In the genomic region with DNA sequence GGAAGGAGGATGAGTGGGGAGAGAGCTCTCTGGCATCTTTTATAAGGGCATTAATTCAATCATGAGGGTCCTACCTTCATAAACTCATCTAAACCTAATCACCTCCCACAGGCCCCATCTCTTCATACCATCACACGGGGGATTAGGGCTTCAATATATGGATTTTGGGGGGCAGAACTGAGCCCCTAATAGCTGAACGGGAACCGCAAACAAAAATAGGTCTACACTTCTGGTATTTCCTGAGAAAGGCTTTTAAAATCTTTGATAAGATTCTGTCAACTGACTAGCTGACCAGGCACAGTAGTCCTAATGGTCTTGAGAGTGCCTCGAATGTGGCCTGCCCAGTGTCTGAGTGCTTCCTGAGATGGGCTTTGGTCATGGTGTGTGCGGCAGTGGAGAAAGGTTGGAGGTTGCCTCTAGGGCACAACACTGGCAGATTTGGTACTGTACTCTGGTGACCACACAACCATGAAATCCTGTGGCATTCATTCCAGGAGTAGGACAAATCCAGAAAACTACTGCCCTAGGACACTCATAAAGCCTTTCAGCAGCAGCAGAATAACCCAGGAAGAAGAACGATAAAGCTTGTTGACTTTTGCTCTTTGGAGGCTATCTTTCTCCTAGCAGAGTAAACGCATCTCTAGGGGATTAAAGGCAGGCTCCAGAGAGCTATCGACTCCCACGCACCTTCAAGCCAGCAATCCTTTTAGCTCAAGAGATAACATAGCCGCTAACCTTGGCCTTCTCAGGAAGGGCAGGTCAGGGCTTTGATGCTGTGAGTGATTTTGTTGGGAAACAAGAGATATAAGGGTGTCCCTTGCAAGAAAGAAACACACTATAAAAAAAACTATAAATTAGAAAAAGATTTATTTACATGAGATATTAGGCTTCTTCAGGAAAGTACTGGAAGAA, we compare ENCODE assay signal across 1 cellular context.
A peak's percentile ranks its signal among the peaks of the same experiment; 100 is the strongest.
TF ChIP-seq lines count a peak whose summit lies in the region.

No MANE protein-coding gene starts in this region.

TF ChIP-seq in HepG2, 621 proteins besides CTCF, POLR2A, EP300 and RAD21 (continued from another document and continues in another):
- TF ChIP-seq, protein P1, sequence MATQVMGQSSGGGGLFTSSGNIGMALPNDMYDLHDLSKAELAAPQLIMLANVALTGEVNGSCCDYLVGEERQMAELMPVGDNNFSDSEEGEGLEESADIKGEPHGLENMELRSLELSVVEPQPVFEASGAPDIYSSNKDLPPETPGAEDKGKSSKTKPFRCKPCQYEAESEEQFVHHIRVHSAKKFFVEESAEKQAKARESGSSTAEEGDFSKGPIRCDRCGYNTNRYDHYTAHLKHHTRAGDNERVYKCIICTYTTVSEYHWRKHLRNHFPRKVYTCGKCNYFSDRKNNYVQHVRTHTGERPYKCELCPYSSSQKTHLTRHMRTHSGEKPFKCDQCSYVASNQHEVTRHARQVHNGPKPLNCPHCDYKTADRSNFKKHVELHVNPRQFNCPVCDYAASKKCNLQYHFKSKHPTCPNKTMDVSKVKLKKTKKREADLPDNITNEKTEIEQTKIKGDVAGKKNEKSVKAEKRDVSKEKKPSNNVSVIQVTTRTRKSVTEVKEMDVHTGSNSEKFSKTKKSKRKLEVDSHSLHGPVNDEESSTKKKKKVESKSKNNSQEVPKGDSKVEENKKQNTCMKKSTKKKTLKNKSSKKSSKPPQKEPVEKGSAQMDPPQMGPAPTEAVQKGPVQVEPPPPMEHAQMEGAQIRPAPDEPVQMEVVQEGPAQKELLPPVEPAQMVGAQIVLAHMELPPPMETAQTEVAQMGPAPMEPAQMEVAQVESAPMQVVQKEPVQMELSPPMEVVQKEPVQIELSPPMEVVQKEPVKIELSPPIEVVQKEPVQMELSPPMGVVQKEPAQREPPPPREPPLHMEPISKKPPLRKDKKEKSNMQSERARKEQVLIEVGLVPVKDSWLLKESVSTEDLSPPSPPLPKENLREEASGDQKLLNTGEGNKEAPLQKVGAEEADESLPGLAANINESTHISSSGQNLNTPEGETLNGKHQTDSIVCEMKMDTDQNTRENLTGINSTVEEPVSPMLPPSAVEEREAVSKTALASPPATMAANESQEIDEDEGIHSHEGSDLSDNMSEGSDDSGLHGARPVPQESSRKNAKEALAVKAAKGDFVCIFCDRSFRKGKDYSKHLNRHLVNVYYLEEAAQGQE (IDR thresholded peaks at IDR 0.05; ENCODE audit: borderline replicate concordance in 1 of 2, low read depth in 1 of 2, low read length in 2 of 2) = peak in 1 of 2 experiments; percentile 85; a peak in 2 of 4 replicates
- TF ChIP-seq TEAD2 (CRISPR knock-in tag; IDR thresholded peaks at IDR 0.05) (no peak), NFRKB (IDR thresholded peaks at IDR 0.05) (no peak), CC2D1A (CRISPR knock-in tag; IDR thresholded peaks at IDR 0.05) (no peak; the same call in 1 of the 2 replicates), ETV5 (CRISPR knock-in tag; IDR thresholded peaks at IDR 0.05; ENCODE audit: borderline replicate concordance) (peak; percentile 100), SNRNP70 (IDR thresholded peaks at IDR 0.05; ENCODE audit: low read depth, low read length) (no peak), ZNF777 (CRISPR knock-in tag; IDR thresholded peaks at IDR 0.05) (peak; percentile 39; the same call in 1 of the 2 replicates), ZNF772 (CRISPR knock-in tag; IDR thresholded peaks at IDR 0.05) (peak; percentile 75), ZNF530 (CRISPR knock-in tag; IDR thresholded peaks at IDR 0.05; ENCODE audit: low read depth) (no peak), ZNF20 (CRISPR knock-in tag; IDR thresholded peaks at IDR 0.05) (no peak), PCBP1 (IDR thresholded peaks at IDR 0.05; ENCODE audit: borderline replicate concordance, low read depth, low read length) (no peak), NFKBIZ (CRISPR knock-in tag; IDR thresholded peaks at IDR 0.05) (peak; percentile 97), RARA (CRISPR knock-in tag; IDR thresholded peaks at IDR 0.05) (peak; percentile 99), ZNF251 (CRISPR knock-in tag; IDR thresholded peaks at IDR 0.05) (no peak), ATF7 (IDR thresholded peaks at IDR 0.05) (no peak), ATF7 (CRISPR knock-in tag; IDR thresholded peaks at IDR 0.05) (peak; percentile 69; the same call in 1 of the 2 replicates), IKZF5 (CRISPR knock-in tag; IDR thresholded peaks at IDR 0.05) (peak; percentile 99), ZKSCAN8 (CRISPR knock-in tag; IDR thresholded peaks at IDR 0.05; ENCODE audit: borderline replicate concordance) (peak; percentile 97), ZFP1 (CRISPR knock-in tag; IDR thresholded peaks at IDR 0.05) (peak; percentile 98), ZNF354B (CRISPR knock-in tag; IDR thresholded peaks at IDR 0.05) (no peak), ZNF407 (CRISPR knock-in tag; IDR thresholded peaks at IDR 0.05; ENCODE audit: not compliant biosample characterization) (no peak), ISL2 (CRISPR knock-in tag; IDR thresholded peaks at IDR 0.05) (peak; percentile 100), ZC3H4 (CRISPR knock-in tag; IDR thresholded peaks at IDR 0.05; ENCODE audit: borderline replicate concordance) (no peak; the same call in 1 of the 2 replicates), IKZF4 (CRISPR knock-in tag; IDR thresholded peaks at IDR 0.05; ENCODE audit: borderline replicate concordance, low read depth, not compliant biosample characterization) (peak; percentile 30), ZNF562 (CRISPR knock-in tag; IDR thresholded peaks at IDR 0.05; ENCODE audit: borderline replicate concordance) (no peak), CENPT (CRISPR knock-in tag; IDR thresholded peaks at IDR 0.05; ENCODE audit: low read depth) (no peak), ZBTB10 (CRISPR knock-in tag; IDR thresholded peaks at IDR 0.05; ENCODE audit: borderline replicate concordance) (0 out of 2 replicates have a peak, but pooled peaks have one; percentile 67), ZMAT3 (CRISPR knock-in tag; conservative IDR thresholded peaks at IDR 0.05) (peak; percentile 77; the same call in 1 of the 2 replicates), U2AF2 (IDR thresholded peaks at IDR 0.05; ENCODE audit: low read depth, low read length) (no peak), RFXANK (CRISPR knock-in tag; IDR thresholded peaks at IDR 0.05) (no peak; the same call in 1 of the 2 replicates)
- TF ChIP-seq, protein P2, sequence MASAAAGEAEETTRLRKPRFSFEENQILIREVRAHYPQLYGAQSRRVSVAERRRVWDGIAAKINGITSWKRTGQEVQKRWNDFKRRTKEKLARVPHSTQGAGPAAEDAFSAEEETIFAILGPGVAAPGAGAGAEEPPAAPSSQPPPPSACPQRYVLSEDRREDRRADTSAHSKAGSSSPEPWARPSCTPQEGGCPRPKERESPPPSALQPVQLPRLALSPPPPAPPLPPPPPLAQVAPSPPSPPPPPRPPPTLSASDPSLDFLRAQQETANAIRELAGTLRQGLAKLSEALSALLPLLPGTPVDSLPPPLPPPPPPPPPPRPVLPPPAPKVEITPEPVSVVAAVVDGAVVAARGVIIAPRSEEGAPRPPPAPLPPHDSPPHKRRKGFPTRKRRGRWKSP (CRISPR knock-in tag; IDR thresholded peaks at IDR 0.05) = peak; percentile 84; the same call in 1 of the 2 replicates
- TF ChIP-seq, protein P3, sequence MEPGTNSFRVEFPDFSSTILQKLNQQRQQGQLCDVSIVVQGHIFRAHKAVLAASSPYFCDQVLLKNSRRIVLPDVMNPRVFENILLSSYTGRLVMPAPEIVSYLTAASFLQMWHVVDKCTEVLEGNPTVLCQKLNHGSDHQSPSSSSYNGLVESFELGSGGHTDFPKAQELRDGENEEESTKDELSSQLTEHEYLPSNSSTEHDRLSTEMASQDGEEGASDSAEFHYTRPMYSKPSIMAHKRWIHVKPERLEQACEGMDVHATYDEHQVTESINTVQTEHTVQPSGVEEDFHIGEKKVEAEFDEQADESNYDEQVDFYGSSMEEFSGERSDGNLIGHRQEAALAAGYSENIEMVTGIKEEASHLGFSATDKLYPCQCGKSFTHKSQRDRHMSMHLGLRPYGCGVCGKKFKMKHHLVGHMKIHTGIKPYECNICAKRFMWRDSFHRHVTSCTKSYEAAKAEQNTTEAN (CRISPR knock-in tag; conservative IDR thresholded peaks at IDR 0.05) = peak; percentile 94
